Comparison of ENCODE assay signal across 8 cellular contexts in the genomic region with DNA sequence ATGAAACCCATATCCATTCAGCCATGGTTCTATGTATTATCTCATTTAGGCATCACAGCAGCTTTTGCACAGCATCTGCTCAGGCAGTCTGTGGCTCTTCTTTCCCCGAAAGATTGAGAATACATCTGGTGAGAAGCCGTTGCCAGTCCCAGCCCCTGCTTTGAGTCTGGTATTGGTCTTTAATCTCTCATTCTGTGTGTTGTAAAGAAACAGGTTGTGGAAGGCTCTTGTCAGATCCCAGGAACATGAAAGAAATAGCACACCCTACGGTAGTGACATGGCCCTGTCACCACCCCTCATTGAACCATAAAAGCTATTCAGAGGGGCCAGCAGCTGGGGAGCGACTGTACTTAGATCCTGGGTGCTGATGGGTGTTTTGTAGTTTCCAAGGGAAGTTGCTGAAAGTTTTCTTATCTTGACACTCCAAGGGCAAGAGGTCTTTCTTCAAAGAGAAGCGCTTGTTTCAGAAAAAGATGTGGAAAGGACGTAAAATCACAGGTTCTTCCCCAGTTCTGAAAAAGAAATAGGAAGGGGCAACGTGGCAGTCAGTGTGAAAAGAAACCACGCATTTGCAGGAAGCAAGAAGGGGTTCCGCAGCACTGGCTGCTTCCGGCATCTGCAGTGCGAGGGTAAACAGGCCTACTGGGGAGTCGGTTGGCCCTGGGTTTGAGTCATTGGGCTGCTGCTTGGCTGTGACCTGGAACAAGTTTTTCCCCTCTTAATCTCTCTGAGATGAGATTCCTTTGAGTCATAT.
DNase-seq lines count a peak whose midpoint lies in the region; ATAC-seq and TF ChIP-seq lines count a peak whose summit lies in the region.

No MANE protein-coding gene starts in this region.

- DNase-seq in breast epithelium (ENCODE audit: low spot score in 2 of 2) (no peak), mammary epithelial cell (no peak), psoas muscle (no peak), vagina (ENCODE audit: extremely low spot score in 2 of 2) (no peak), Ammon's horn (ENCODE audit: low spot score) (no peak), DMS114 treated with DMSO at 0.1 percent for 48 hours (lab: John Stamatoyannopoulos, UW; ENCODE audit: unreplicated experiment) (no peak)

- no peaks in the 10 kb centered on the region for H3K27me3 Mint-ChIP-seq in activated naive CD8-positive, alpha-beta T cell

- H3K79me2 ChIP-seq in mammary epithelial cell (ENCODE audit: insufficient read depth, low read length): no peaks in the 10 kb centered on the region

- H3K36me3 ChIP-seq in breast epithelium: no peaks in the 10 kb centered on the region
- H3K36me3 ChIP-seq in mammary epithelial cell (ENCODE audit: insufficient read depth, low read length): no peaks in the 10 kb centered on the region
- no peaks in the 10 kb centered on the region for H3K36me3 ChIP-seq in psoas muscle (ENCODE audit: insufficient read depth in 1 of 2, low read depth in 1 of 2)
- H3K36me3 ChIP-seq in vagina: no peaks in the 10 kb centered on the region

- peak overlapping the region; percentile 97 for H3K27ac Mint-ChIP-seq in activated naive CD8-positive, alpha-beta T cell

- no peaks in the 10 kb centered on the region for H4K20me1 ChIP-seq in mammary epithelial cell (ENCODE audit: insufficient read depth, low read length)

- peak overlapping the region; percentile 65 for H3K4me3 Mint-ChIP-seq in activated naive CD8-positive, alpha-beta T cell

- no peak for TF ChIP-seq POLR2A in breast epithelium (IDR thresholded peaks at IDR 0.05)
- no peak for TF ChIP-seq POLR2A in vagina (IDR thresholded peaks at IDR 0.05)

- BruUV-seq in mammary epithelial cell (replicated peaks; lab: Mats Ljungman, UMichigan): no TSS peak

- no peak for TF ChIP-seq CTCF in breast epithelium (IDR thresholded peaks at IDR 0.05)
- no peak for TF ChIP-seq CTCF in mammary epithelial cell (conservative IDR thresholded peaks at IDR 0.05 in 1 of 2, IDR thresholded peaks at IDR 0.05 in 1 of 2; ENCODE audit: extremely low read depth in 1 of 2, insufficient read depth in 1 of 2, low read depth in 1 of 2, low read length in 2 of 2)
- TF ChIP-seq CTCF in psoas muscle (IDR thresholded peaks at IDR 0.05): no peak
- TF ChIP-seq CTCF in vagina (IDR thresholded peaks at IDR 0.05): no peak

- H3K4me1 ChIP-seq in breast epithelium (peaks cover 7 to 9% of the 10 kb centered on the region in 2 donors), mammary epithelial cell (ENCODE audit: insufficient read depth, low read length) (peaks cover 23% of the 10 kb centered on the region), psoas muscle (peaks cover 81% of the 10 kb centered on the region), vagina (peaks cover 71% of the 10 kb centered on the region)

- no peaks in the 10 kb centered on the region for H3K27me3 ChIP-seq in breast epithelium
- H3K27me3 ChIP-seq in mammary epithelial cell (ENCODE audit: insufficient read depth, low read length): no peaks in the 10 kb centered on the region
- H3K27me3 ChIP-seq in psoas muscle (ENCODE audit: insufficient read depth in 3 of 3, low read length in 2 of 3): no peaks in the 10 kb centered on the region
- H3K27me3 ChIP-seq in vagina: no peaks in the 10 kb centered on the region

- H3K4me3 ChIP-seq in breast epithelium (no peak overlapping the region), mammary epithelial cell (replicated peaks in 1 of 3; ENCODE audit: insufficient read depth in 1 of 3, low read depth in 2 of 3, low read length in 3 of 3) (no peak overlapping the region), psoas muscle (no peak overlapping the region), vagina (no peak overlapping the region)

- CTCF ChIA-PET in mammary epithelial cell (lab: Charles Lee; ENCODE audit: low non-redundant PET): no interaction called here

- ATAC-seq in psoas muscle: no peak
- ATAC-seq in HG02588 (IDR thresholded peaks at IDR 0.05; ENCODE audit: unreplicated experiment): no peak

- no peak overlapping the region for H3K9ac ChIP-seq in mammary epithelial cell (ENCODE audit: insufficient read depth, low read length)

- intact Hi-C loops in breast epithelium (cut with DNase I; ENCODE audit: low total_unique reads) (no loop called here), mammary epithelial cell (cut with micrococcal nuclease) (loop anchor here (1.0 kb wide), 1 partner anchor 16 kb away; no protein-coding TSS in a partner anchor), psoas muscle (cut with DNase I) (no loop called here), vagina (cut with DNase I) (no loop called here)

- H3K4me2 ChIP-seq in mammary epithelial cell (ENCODE audit: insufficient read depth, low read depth, low read length): no peak overlapping the region

- peaks cover 90% of the 10 kb centered on the region for H3K4me1 Mint-ChIP-seq in activated naive CD8-positive, alpha-beta T cell (ENCODE audit: low read depth)

- no peak overlapping the region for H2AFZ ChIP-seq in mammary epithelial cell (ENCODE audit: low read depth, low read length)

- WGBS in mammary epithelial cell (ENCODE audit: low coverage, missing lambda C conversion rate): 95% methylated on average over 11 of the region's 12 CpGs
- 70 to 71% (median 71%) methylated on average over 12 of the region's 12 CpGs for WGBS in psoas muscle, 3 donors

- in situ Hi-C loops in mammary epithelial cell (cut with MboI; ENCODE audit: low sequenced_read_pairs in 2 of 2): no loop called here

- H3K27ac ChIP-seq in breast epithelium (peak overlapping the region; percentile 64 to 85), mammary epithelial cell (ENCODE audit: insufficient read depth, low read depth, low read length) (no peak overlapping the region), psoas muscle (peak overlapping the region; percentile 79), vagina (peak overlapping the region; percentile 68)

- no peaks in the 10 kb centered on the region for H3K9me3 Mint-ChIP-seq in activated naive CD8-positive, alpha-beta T cell (ENCODE audit: low read depth)

- peaks cover 12% of the 10 kb centered on the region for H3K36me3 Mint-ChIP-seq in activated naive CD8-positive, alpha-beta T cell

- no peaks in the 10 kb centered on the region for H3K9me3 ChIP-seq in breast epithelium
- no peaks in the 10 kb centered on the region for H3K9me3 ChIP-seq in mammary epithelial cell (replicated peaks; ENCODE audit: insufficient read depth, low read length)
- no peaks in the 10 kb centered on the region for H3K9me3 ChIP-seq in psoas muscle
- no peaks in the 10 kb centered on the region for H3K9me3 ChIP-seq in vagina

- dilution Hi-C loops in mammary epithelial cell (cut with HindIII; ENCODE audit: low sequenced_read_pairs): no loop called here
